ENCODE assay signal across 1 cellular context in the genomic region with DNA sequence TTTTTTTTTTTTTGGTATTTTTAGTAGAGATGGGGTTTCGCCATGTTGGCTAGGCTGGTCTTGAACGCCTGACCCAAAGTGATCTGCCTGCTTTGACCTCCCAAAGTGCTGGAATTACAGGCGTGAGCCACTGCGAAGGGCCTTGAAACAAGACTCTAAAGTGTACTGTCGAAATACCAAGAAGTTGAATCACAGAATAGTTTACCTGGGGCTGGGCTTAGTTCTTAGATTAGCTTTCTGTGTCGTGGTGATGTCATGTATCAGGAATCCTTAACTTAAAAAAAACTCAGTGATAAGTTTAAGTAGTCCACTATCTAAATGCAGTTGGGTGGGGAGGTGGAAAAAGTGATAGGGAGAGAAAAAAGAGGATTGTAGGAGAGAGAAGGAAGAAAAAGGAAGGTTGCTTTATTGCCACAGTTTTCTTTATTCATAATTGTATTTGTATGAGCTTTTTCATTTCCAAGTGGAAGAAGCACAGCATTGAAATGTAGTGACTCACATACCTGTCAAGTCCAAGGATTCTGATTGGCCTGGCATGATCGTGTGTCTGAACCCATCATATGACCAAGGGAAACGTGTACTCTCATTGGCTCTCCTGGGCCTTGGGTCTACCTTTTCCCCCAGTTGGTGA.
TF ChIP-seq lines count a peak whose summit lies in the region.

No MANE protein-coding gene starts in this region.

TF ChIP-seq in K562, 482 proteins besides CTCF, POLR2A, EP300 and RAD21 (continued from another document and continues in another):
- TF ChIP-seq, protein P1, sequence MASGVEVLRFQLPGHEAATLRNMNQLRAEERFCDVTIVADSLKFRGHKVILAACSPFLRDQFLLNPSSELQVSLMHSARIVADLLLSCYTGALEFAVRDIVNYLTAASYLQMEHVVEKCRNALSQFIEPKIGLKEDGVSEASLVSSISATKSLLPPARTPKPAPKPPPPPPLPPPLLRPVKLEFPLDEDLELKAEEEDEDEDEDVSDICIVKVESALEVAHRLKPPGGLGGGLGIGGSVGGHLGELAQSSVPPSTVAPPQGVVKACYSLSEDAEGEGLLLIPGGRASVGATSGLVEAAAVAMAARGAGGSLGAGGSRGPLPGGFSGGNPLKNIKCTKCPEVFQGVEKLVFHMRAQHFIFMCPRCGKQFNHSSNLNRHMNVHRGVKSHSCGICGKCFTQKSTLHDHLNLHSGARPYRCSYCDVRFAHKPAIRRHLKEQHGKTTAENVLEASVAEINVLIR (CRISPR knock-in tag; IDR thresholded peaks at IDR 0.05), result no peak
- no peak for TF ChIP-seq GATAD2B (IDR thresholded peaks at IDR 0.05; ENCODE audit: borderline replicate concordance)
- TF ChIP-seq ZKSCAN3 (CRISPR knock-in tag; IDR thresholded peaks at IDR 0.05), result no peak
- peak; percentile 59 for TF ChIP-seq ZNF384 (IDR thresholded peaks at IDR 0.05; ENCODE audit: low read depth, low read length)
- TF ChIP-seq SMARCE1 (IDR thresholded peaks at IDR 0.05), result peak; percentile 78; the same call in 1 of the 2 replicates
- no peak for TF ChIP-seq PHF8 (IDR thresholded peaks at IDR 0.05; ENCODE audit: borderline replicate concordance, low read length)
- TF ChIP-seq ZNF830 (CRISPR knock-in tag; IDR thresholded peaks at IDR 0.05), result no peak
- TF ChIP-seq RB1 (IDR thresholded peaks at IDR 0.05; ENCODE audit: low read depth), result no peak
- no peak for TF ChIP-seq SIN3B (IDR thresholded peaks at IDR 0.05; ENCODE audit: low read depth)
- TF ChIP-seq, protein P2, sequence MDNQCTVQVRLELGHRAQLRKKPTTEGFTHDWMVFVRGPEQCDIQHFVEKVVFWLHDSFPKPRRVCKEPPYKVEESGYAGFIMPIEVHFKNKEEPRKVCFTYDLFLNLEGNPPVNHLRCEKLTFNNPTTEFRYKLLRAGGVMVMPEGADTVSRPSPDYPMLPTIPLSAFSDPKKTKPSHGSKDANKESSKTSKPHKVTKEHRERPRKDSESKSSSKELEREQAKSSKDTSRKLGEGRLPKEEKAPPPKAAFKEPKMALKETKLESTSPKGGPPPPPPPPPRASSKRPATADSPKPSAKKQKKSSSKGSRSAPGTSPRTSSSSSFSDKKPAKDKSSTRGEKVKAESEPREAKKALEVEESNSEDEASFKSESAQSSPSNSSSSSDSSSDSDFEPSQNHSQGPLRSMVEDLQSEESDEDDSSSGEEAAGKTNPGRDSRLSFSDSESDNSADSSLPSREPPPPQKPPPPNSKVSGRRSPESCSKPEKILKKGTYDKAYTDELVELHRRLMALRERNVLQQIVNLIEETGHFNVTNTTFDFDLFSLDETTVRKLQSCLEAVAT (IDR thresholded peaks at IDR 0.05), result no peak
- TF ChIP-seq, protein P3, sequence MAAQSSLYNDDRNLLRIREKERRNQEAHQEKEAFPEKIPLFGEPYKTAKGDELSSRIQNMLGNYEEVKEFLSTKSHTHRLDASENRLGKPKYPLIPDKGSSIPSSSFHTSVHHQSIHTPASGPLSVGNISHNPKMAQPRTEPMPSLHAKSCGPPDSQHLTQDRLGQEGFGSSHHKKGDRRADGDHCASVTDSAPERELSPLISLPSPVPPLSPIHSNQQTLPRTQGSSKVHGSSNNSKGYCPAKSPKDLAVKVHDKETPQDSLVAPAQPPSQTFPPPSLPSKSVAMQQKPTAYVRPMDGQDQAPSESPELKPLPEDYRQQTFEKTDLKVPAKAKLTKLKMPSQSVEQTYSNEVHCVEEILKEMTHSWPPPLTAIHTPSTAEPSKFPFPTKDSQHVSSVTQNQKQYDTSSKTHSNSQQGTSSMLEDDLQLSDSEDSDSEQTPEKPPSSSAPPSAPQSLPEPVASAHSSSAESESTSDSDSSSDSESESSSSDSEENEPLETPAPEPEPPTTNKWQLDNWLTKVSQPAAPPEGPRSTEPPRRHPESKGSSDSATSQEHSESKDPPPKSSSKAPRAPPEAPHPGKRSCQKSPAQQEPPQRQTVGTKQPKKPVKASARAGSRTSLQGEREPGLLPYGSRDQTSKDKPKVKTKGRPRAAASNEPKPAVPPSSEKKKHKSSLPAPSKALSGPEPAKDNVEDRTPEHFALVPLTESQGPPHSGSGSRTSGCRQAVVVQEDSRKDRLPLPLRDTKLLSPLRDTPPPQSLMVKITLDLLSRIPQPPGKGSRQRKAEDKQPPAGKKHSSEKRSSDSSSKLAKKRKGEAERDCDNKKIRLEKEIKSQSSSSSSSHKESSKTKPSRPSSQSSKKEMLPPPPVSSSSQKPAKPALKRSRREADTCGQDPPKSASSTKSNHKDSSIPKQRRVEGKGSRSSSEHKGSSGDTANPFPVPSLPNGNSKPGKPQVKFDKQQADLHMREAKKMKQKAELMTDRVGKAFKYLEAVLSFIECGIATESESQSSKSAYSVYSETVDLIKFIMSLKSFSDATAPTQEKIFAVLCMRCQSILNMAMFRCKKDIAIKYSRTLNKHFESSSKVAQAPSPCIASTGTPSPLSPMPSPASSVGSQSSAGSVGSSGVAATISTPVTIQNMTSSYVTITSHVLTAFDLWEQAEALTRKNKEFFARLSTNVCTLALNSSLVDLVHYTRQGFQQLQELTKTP (IDR thresholded peaks at IDR 0.05; ENCODE audit: low read depth in 1 of 2, partially characterized antibody in 2 of 2), result peak in 1 of 2 experiments; percentile 47
- TF ChIP-seq, protein P4, sequence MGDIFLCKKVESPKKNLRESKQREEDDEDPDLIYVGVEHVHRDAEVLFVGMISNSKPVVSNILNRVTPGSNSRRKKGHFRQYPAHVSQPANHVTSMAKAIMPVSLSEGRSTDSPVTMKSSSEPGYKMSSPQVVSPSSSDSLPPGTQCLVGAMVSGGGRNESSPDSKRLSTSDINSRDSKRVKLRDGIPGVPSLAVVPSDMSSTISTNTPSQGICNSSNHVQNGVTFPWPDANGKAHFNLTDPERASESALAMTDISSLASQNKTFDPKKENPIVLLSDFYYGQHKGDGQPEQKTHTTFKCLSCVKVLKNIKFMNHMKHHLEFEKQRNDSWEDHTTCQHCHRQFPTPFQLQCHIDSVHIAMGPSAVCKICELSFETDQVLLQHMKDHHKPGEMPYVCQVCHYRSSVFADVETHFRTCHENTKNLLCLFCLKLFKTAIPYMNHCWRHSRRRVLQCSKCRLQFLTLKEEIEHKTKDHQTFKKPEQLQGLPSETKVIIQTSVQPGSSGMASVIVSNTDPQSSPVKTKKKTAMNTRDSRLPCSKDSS (IDR thresholded peaks at IDR 0.05; ENCODE audit: low read depth, partially characterized antibody), result no peak
- TF ChIP-seq ZNF282 (CRISPR knock-in tag; IDR thresholded peaks at IDR 0.05), result no peak
- peak; percentile 60 for TF ChIP-seq ARID1B (IDR thresholded peaks at IDR 0.05)
- no peak for TF ChIP-seq XRCC5 (IDR thresholded peaks at IDR 0.05; ENCODE audit: low read depth, low read length)
- TF ChIP-seq CREB1 (IDR thresholded peaks at IDR 0.05), result no peak
- no peak for TF ChIP-seq CREB1 (CRISPR knock-in tag; IDR thresholded peaks at IDR 0.05)
- no peak for TF ChIP-seq SUPT5H (IDR thresholded peaks at IDR 0.05)
- TF ChIP-seq TAF1 (IDR thresholded peaks at IDR 0.05; ENCODE audit: control insufficient read depth, extremely low read depth, insufficient read depth, low read length, severe bottlenecking), result no peak
- no peak for TF ChIP-seq POLR3G (IDR thresholded peaks at IDR 0.05; ENCODE audit: extremely low read depth, insufficient read length, insufficient replicate concordance)
- no peak for TF ChIP-seq BHLHE40 (IDR thresholded peaks at IDR 0.05; ENCODE audit: low read length)
- no peak for TF ChIP-seq RBM25 (IDR thresholded peaks at IDR 0.05; ENCODE audit: low read depth, low read length, severe bottlenecking)
- TF ChIP-seq ZBTB1 (CRISPR knock-in tag; IDR thresholded peaks at IDR 0.05; ENCODE audit: borderline replicate concordance, low read depth), result no peak
- no peak for TF ChIP-seq ZNF57 (CRISPR knock-in tag; IDR thresholded peaks at IDR 0.05)
- TF ChIP-seq, protein P5, sequence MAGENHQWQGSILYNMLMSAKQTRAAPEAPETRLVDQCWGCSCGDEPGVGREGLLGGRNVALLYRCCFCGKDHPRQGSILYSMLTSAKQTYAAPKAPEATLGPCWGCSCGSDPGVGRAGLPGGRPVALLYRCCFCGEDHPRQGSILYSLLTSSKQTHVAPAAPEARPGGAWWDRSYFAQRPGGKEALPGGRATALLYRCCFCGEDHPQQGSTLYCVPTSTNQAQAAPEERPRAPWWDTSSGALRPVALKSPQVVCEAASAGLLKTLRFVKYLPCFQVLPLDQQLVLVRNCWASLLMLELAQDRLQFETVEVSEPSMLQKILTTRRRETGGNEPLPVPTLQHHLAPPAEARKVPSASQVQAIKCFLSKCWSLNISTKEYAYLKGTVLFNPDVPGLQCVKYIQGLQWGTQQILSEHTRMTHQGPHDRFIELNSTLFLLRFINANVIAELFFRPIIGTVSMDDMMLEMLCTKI (IDR thresholded peaks at IDR 0.05; ENCODE audit: partially characterized antibody), result no peak
- peak in 1 of 2 experiments; percentile 31; a peak in 1 of 4 replicates for TF ChIP-seq RCOR1 (IDR thresholded peaks at IDR 0.05; ENCODE audit: borderline replicate concordance in 1 of 2, low read depth in 2 of 2, low read length in 2 of 2)
- TF ChIP-seq CBX3 (IDR thresholded peaks at IDR 0.05; ENCODE audit: borderline replicate concordance in 1 of 2, low read length in 2 of 2), result no peak
- no peak for TF ChIP-seq ESRRA (IDR thresholded peaks at IDR 0.05; ENCODE audit: borderline replicate concordance, low read depth)
- TF ChIP-seq, protein P6, sequence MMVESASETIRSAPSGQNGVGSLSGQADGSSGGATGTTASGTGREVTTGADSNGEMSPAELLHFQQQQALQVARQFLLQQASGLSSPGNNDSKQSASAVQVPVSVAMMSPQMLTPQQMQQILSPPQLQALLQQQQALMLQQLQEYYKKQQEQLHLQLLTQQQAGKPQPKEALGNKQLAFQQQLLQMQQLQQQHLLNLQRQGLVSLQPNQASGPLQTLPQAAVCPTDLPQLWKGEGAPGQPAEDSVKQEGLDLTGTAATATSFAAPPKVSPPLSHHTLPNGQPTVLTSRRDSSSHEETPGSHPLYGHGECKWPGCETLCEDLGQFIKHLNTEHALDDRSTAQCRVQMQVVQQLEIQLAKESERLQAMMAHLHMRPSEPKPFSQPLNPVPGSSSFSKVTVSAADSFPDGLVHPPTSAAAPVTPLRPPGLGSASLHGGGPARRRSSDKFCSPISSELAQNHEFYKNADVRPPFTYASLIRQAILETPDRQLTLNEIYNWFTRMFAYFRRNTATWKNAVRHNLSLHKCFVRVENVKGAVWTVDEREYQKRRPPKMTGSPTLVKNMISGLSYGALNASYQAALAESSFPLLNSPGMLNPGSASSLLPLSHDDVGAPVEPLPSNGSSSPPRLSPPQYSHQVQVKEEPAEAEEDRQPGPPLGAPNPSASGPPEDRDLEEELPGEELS (CRISPR knock-in tag; IDR thresholded peaks at IDR 0.05; ENCODE audit: borderline replicate concordance), result no peak
- TF ChIP-seq CC2D1A (IDR thresholded peaks at IDR 0.05), result no peak
- TF ChIP-seq MCM5 (IDR thresholded peaks at IDR 0.05; ENCODE audit: low read depth), result no peak
- TF ChIP-seq, protein P7, sequence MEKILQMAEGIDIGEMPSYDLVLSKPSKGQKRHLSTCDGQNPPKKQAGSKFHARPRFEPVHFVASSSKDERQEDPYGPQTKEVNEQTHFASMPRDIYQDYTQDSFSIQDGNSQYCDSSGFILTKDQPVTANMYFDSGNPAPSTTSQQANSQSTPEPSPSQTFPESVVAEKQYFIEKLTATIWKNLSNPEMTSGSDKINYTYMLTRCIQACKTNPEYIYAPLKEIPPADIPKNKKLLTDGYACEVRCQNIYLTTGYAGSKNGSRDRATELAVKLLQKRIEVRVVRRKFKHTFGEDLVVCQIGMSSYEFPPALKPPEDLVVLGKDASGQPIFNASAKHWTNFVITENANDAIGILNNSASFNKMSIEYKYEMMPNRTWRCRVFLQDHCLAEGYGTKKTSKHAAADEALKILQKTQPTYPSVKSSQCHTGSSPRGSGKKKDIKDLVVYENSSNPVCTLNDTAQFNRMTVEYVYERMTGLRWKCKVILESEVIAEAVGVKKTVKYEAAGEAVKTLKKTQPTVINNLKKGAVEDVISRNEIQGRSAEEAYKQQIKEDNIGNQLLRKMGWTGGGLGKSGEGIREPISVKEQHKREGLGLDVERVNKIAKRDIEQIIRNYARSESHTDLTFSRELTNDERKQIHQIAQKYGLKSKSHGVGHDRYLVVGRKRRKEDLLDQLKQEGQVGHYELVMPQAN (IDR thresholded peaks at IDR 0.05; ENCODE audit: borderline replicate concordance), result no peak
- no peak for TF ChIP-seq HCFC1 (IDR thresholded peaks at IDR 0.05; ENCODE audit: low read depth, low read length)
- no peak for TF ChIP-seq CSDE1 (IDR thresholded peaks at IDR 0.05)
- TF ChIP-seq, protein P8, sequence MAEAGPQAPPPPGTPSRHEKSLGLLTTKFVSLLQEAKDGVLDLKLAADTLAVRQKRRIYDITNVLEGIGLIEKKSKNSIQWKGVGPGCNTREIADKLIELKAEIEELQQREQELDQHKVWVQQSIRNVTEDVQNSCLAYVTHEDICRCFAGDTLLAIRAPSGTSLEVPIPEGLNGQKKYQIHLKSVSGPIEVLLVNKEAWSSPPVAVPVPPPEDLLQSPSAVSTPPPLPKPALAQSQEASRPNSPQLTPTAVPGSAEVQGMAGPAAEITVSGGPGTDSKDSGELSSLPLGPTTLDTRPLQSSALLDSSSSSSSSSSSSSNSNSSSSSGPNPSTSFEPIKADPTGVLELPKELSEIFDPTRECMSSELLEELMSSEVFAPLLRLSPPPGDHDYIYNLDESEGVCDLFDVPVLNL (CRISPR knock-in tag; IDR thresholded peaks at IDR 0.05; ENCODE audit: low read depth), result no peak
- TF ChIP-seq BACH1 (tag; IDR thresholded peaks at IDR 0.05), result no peak
- no peak for TF ChIP-seq RHOXF2B (CRISPR knock-in tag; conservative IDR thresholded peaks at IDR 0.05)
- TF ChIP-seq CCNT2 (IDR thresholded peaks at IDR 0.05; ENCODE audit: borderline replicate concordance, extremely low read depth, insufficient read length, low read depth, low read length), result no peak
- no peak for TF ChIP-seq IRF2 (CRISPR knock-in tag; IDR thresholded peaks at IDR 0.05)
- no peak for TF ChIP-seq BMI1 (IDR thresholded peaks at IDR 0.05; ENCODE audit: low read length)
- TF ChIP-seq, protein P9, sequence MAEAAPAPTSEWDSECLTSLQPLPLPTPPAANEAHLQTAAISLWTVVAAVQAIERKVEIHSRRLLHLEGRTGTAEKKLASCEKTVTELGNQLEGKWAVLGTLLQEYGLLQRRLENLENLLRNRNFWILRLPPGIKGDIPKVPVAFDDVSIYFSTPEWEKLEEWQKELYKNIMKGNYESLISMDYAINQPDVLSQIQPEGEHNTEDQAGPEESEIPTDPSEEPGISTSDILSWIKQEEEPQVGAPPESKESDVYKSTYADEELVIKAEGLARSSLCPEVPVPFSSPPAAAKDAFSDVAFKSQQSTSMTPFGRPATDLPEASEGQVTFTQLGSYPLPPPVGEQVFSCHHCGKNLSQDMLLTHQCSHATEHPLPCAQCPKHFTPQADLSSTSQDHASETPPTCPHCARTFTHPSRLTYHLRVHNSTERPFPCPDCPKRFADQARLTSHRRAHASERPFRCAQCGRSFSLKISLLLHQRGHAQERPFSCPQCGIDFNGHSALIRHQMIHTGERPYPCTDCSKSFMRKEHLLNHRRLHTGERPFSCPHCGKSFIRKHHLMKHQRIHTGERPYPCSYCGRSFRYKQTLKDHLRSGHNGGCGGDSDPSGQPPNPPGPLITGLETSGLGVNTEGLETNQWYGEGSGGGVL (CRISPR knock-in tag; IDR thresholded peaks at IDR 0.05), result no peak
- TF ChIP-seq ZNF174 (CRISPR knock-in tag; IDR thresholded peaks at IDR 0.05), result no peak
- TF ChIP-seq ZNF41 (CRISPR knock-in tag; conservative IDR thresholded peaks at IDR 0.05), result no peak
- no peak for TF ChIP-seq ATF1 (CRISPR knock-in tag; IDR thresholded peaks at IDR 0.05)
- TF ChIP-seq ATF1 (tag; IDR thresholded peaks at IDR 0.05), result peak; percentile 42
